In the genomic region with DNA sequence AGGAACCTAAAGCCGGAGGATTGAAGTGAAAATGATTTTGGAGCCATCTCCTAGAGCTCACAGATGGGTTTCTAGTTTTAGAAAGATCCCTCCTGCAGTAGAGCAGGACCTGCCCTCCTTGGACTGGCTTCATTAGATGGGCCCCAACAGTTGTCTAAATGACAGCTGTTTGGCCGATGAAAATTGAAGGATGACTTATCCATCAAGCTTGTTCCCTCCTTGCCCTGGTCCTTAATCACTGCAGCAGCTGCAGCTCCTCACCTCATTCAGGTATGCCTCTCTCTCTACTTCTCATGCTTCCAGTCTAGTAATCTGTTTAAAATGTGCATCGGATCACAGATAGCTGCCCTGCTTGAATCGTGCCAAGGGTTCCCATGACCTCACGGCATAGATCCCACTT, we compare ENCODE assay signal across 8 cellular contexts.
"Had no signal": no experiment of that assay in that cellular context is flagged by ENCODE, and none has a peak within 500 bp of the region (broad histone marks: within the 10 kb centered on the region; RNA-seq: fewer than 3 reads in every experiment).

No MANE protein-coding gene starts in this region.

- H3K27ac ChIP-seq: HL-60 had no signal

- ATAC-seq: HCT116, HepG2 had no signal

- H3K4me1 ChIP-seq: HAP-1 had no signal

- DNase-seq: GOT3, H7, HFFc6, KBM-7 had no signal

- H3K9me3 ChIP-seq: HAP-1 had no signal

- H3K4me3 ChIP-seq: HAP-1 had no signal

- H3K36me3 ChIP-seq: HAP-1 had no signal
